ENCODE assay signal across 25 cellular contexts in the genomic region with DNA sequence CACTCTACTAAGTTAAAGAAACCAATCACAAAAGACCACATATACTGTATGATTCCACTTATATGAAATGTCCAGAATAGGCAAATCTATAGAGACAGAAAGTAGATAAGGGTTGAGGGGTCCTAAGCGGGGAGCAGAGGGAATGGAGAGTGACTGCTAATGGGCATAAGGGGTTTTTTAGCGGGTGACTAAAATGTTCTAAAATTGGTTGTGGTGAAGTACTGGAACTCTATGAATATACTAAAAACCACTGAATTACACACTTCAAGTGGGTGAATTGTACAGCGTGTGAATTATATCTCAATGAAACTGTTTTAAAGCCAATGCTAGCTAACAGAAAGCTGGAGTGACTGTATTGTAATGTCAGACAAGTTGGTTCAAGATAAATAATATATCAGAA.
"Had no signal": no experiment of that assay in that cellular context is flagged by ENCODE, and none has a peak within 500 bp of the region (broad histone marks: within the 10 kb centered on the region; RNA-seq: fewer than 3 reads in every experiment).

No MANE protein-coding gene starts in this region.

- H3K27me3 ChIP-seq: esophagus squamous epithelium, left lung, SJSA1, stomach, testis, upper lobe of right lung had no signal

- H3K27ac Mint-ChIP-seq: activated CD8-positive, alpha-beta memory T cell treated with anti-CD3 and anti-CD28 coated beads, Interleukin-2, amount 10 ng/mL, durations not matched to agents 7 days and 5 days; activated T-helper 1 cell treated with anti-CD3 and anti-CD28 coated beads, Interleukin-12 subunit alpha, Interleukin-12 subunit beta, Interleukin-2, Interleukin-4 antibody, amounts not matched to agents 30 ng/mL and 10 ng/mL and 1 ng/mL, durations not matched to agents 14 hours and 24 hours and 36 hours; nephron; T-helper 2 cell treated with Interferon-gamma antibody and Interleukin-4, amounts not matched to agents 5 μg/mL and 100 μg/mL, for 36 hours had no signal

- H3K9me3 Mint-ChIP-seq: activated T-helper 1 cell treated with anti-CD3 and anti-CD28 coated beads, Interleukin-12 subunit alpha, Interleukin-12 subunit beta, Interleukin-2, Interleukin-4 antibody, amounts not matched to agents 30 ng/mL and 10 ng/mL and 1 ng/mL, durations not matched to agents 14 hours and 24 hours and 36 hours; nephron; T-helper 2 cell treated with Interferon-gamma antibody and Interleukin-4, amounts not matched to agents 5 μg/mL and 100 μg/mL, for 36 hours had no signal

- DNase-seq: activated CD4-positive, alpha-beta T cell treated with anti-CD3 and anti-CD28 coated beads, Interleukin-2, amount 50 U/mL, for 4 hours; activated CD4-positive, CD25-positive, alpha-beta regulatory T cell; activated CD8-positive, alpha-beta memory T cell treated with anti-CD3 and anti-CD28 coated beads, Interleukin-2, amount 10 ng/mL, durations not matched to agents 7 days and 5 days; activated naive CD4-positive, alpha-beta T cell; amniotic stem cell; central memory CD4-positive, alpha-beta T cell; cortex of kidney; effector CD4-positive, alpha-beta T cell; esophagus squamous epithelium; hypothalamus; kidney; left lung; nucleus accumbens; right cardiac atrium; small intestine; stimulated activated CD4-positive, alpha-beta T cell treated with anti-CD3 and anti-CD28 coated beads, Interleukin-4, amount 100 ng/mL, for 24 hours; stomach; SW 1271; testis; upper lobe of right lung had no signal

- H3K4me3 Mint-ChIP-seq: activated CD8-positive, alpha-beta memory T cell treated with anti-CD3 and anti-CD28 coated beads, Interleukin-2, amount 10 ng/mL, durations not matched to agents 7 days and 5 days; activated T-helper 1 cell treated with anti-CD3 and anti-CD28 coated beads, Interleukin-12 subunit alpha, Interleukin-12 subunit beta, Interleukin-2, Interleukin-4 antibody, amounts not matched to agents 30 ng/mL and 10 ng/mL and 1 ng/mL, durations not matched to agents 14 hours and 24 hours and 36 hours; brain; nephron; T-helper 2 cell treated with Interferon-gamma antibody and Interleukin-4, amounts not matched to agents 5 μg/mL and 100 μg/mL, for 36 hours had no signal

- ATAC-seq: activated CD8-positive, alpha-beta memory T cell treated with anti-CD3 and anti-CD28 coated beads, Interleukin-2, amount 10 ng/mL, durations not matched to agents 7 days and 5 days; left lung; right cardiac atrium; upper lobe of right lung had no signal

- H3K27me3 Mint-ChIP-seq: activated CD8-positive, alpha-beta memory T cell treated with anti-CD3 and anti-CD28 coated beads, Interleukin-2, amount 10 ng/mL, durations not matched to agents 7 days and 5 days; brain had no signal

- H3K27ac ChIP-seq: esophagus squamous epithelium, left lung, SJSA1, stomach, testis, upper lobe of right lung had no signal

- H3K4me3 ChIP-seq: esophagus squamous epithelium, left lung, SJSA1, stomach, testis, upper lobe of right lung had no signal

- H3K36me3 ChIP-seq: esophagus squamous epithelium, left lung, stomach, upper lobe of right lung had no signal

- H3K9me3 ChIP-seq: esophagus squamous epithelium, left lung, SJSA1, stomach, testis, upper lobe of right lung had no signal

- H3K4me1 ChIP-seq: testis had no signal

- H3K4me1 Mint-ChIP-seq: nephron had no signal
